ENCODE assay signal across 8 cellular contexts in genomic region chr16:67191995-67192681, GRCh38. TPM values are rescaled to one million over a fixed set of nuclear protein-coding genes. Genes with fewer than 3 reads are reported as not detected.
A peak's percentile ranks its signal among the peaks of the same experiment; 100 is the strongest.
DNase-seq lines count a peak whose midpoint lies in the region; TF ChIP-seq lines count a peak whose summit lies in the region.

E2F4 (plus strand) TSS chr16:67192155; CDS start chr16:67192228, 73 bp downstream.

- DNase-seq in GM04504 (ENCODE audit: low read depth) (peak; percentile 84), NAMALWA (ENCODE audit: low spot score) (peak; percentile 93), SKM-1 treated with dmso at 0.1 percent for 144 hours (lab: John Stamatoyannopoulos, UW; ENCODE audit: unreplicated experiment) (peak; percentile 92), glutamatergic neuron (peak; percentile 91), ovary (peak; percentile 83 to 92 (median 88))

- H3K27ac ChIP-seq in HEK293 (ENCODE audit: extremely low read depth, low read depth, low read length): peak within 1 kb of the TSS; percentile 61
- peak within 1 kb of the TSS; percentile 1 to 55 for H3K27ac ChIP-seq in ovary
- H3K27ac ChIP-seq in thymus (ENCODE audit: low read depth): peak within 1 kb of the TSS; percentile 64

- H3K36me3 Mint-ChIP-seq in activated naive CD8-positive, alpha-beta T cell: no peaks in the 10 kb centered on the region
- H3K36me3 Mint-ChIP-seq in glutamatergic neuron (ENCODE audit: unreplicated experiment): no peaks in the 10 kb centered on the region

- peak; percentile 70 for TF ChIP-seq POLR2A in ovary (IDR thresholded peaks at IDR 0.05)

- H3K9me3 ChIP-seq in HEK293 (ENCODE audit: control insufficient read depth, insufficient read depth, low read depth, low read length): no peaks in the 10 kb centered on the region
- no peaks in the 10 kb centered on the region for H3K9me3 ChIP-seq in ovary
- H3K9me3 ChIP-seq in thymus (ENCODE audit: control insufficient read depth): no peaks in the 10 kb centered on the region

- H3K4me1 Mint-ChIP-seq in activated naive CD8-positive, alpha-beta T cell (ENCODE audit: low read depth): peaks cover 34% of the 10 kb centered on the region
- H3K4me1 Mint-ChIP-seq in glutamatergic neuron (ENCODE audit: low read depth, unreplicated experiment): peaks cover 13% of the 10 kb centered on the region

- peaks cover 7% of the 10 kb centered on the region for H3K4me1 ChIP-seq in HEK293 (ENCODE audit: control insufficient read depth, insufficient read depth, low read length)
- H3K4me1 ChIP-seq in ovary (ENCODE audit: insufficient read depth): peaks cover 10% of the 10 kb centered on the region
- H3K4me1 ChIP-seq in thymus (ENCODE audit: control insufficient read depth, insufficient read depth, low read length): peaks cover 19% of the 10 kb centered on the region

- peaks cover 1% of the 10 kb centered on the region for H3K27me3 Mint-ChIP-seq in activated naive CD8-positive, alpha-beta T cell
- H3K27me3 Mint-ChIP-seq in glutamatergic neuron (ENCODE audit: unreplicated experiment): peaks cover 8% of the 10 kb centered on the region

- CTCF ChIA-PET in HEK293 (lab: Yijun Ruan, JAX): interaction anchor here (0.7 to 1.6 kb wide), 4 partner anchors 29 to 214 kb away, joined by 3 to 6 read pairs (median 4); no protein-coding TSS in a partner anchor

- peak within 1 kb of the TSS; percentile 94 for H3K4me3 Mint-ChIP-seq in activated naive CD8-positive, alpha-beta T cell
- peak within 1 kb of the TSS; percentile 94 for H3K4me3 Mint-ChIP-seq in glutamatergic neuron (ENCODE audit: unreplicated experiment)

- POLR2A ChIA-PET in HEK293 (lab: Yijun Ruan, JAX): interaction anchor here (0.8 to 1.7 kb wide), 6 partner anchors 9 to 173 kb away, joined by 3 to 6 read pairs (median 4); partner anchors contain the start of genes MATCAP1 and TMEM208

- H3K4me3 ChIP-seq in HEK293 (ENCODE audit: low read depth, low read length) (peak within 1 kb of the TSS; percentile 81), ovary (peak within 1 kb of the TSS; percentile 92), thymus (ENCODE audit: low read length) (peak within 1 kb of the TSS; percentile 89)

- intact Hi-C loops in ovary (cut with DNase I): no loop called here

- TF ChIP-seq CTCF in HEK293 (tag by site-specific recombination; IDR thresholded peaks at IDR 0.05) (no peak), glutamatergic neuron (IDR thresholded peaks at IDR 0.05; ENCODE audit: partially characterized antibody, unreplicated experiment) (no peak), ovary (IDR thresholded peaks at IDR 0.05) (no peak)

- H3K27me3 ChIP-seq in ovary (no peaks in the 10 kb centered on the region), thymus (ENCODE audit: control insufficient read depth, insufficient read depth) (no peaks in the 10 kb centered on the region)

- H3K9me3 Mint-ChIP-seq in activated naive CD8-positive, alpha-beta T cell (ENCODE audit: low read depth): no peaks in the 10 kb centered on the region
- peaks cover 17% of the 10 kb centered on the region for H3K9me3 Mint-ChIP-seq in glutamatergic neuron (ENCODE audit: unreplicated experiment)

- peak within 1 kb of the TSS; percentile 72 for H3K27ac Mint-ChIP-seq in activated naive CD8-positive, alpha-beta T cell
- peak within 1 kb of the TSS; percentile 84 for H3K27ac Mint-ChIP-seq in glutamatergic neuron (ENCODE audit: unreplicated experiment)

- TF ChIP-seq EP300 in ovary (IDR thresholded peaks at IDR 0.05): no peak

- 0 to 1% (median 0%) methylated on average over 46 to 54 of the region's 54 CpGs for WGBS in ovary, 3 donors
- under 1% methylated on average over 54 of the region's 54 CpGs for WGBS in thymus

- H3K36me3 ChIP-seq in HEK293 (ENCODE audit: control insufficient read depth in 2 of 2, insufficient read depth in 1 of 2, low read length in 2 of 2) (peaks cover 7 to 44% of the 10 kb centered on the region in 2 experiments; a peak in 2 of 3 replicates), ovary (no peaks in the 10 kb centered on the region), thymus (ENCODE audit: control insufficient read depth, insufficient read depth) (peaks cover 29% of the 10 kb centered on the region)

TF ChIP-seq in HEK293, 187 proteins besides CTCF, POLR2A, EP300 and RAD21 (continues in another document):
- TF ChIP-seq ZEB2 (tag by site-specific recombination; IDR thresholded peaks at IDR 0.05) (peak; percentile 44; the same call in 1 of the 2 replicates), ZXDB (tag by site-specific recombination; IDR thresholded peaks at IDR 0.05) (0 out of 2 replicates have a peak, but pooled peaks have one; percentile 34), ZNF398 (tag by site-specific recombination; IDR thresholded peaks at IDR 0.05) (no peak), HOXA7 (CRISPR knock-in tag; IDR thresholded peaks at IDR 0.05; ENCODE audit: borderline replicate concordance) (0 out of 2 replicates have a peak, but pooled peaks have one; percentile 14), ZNF10 (tag by site-specific recombination; IDR thresholded peaks at IDR 0.05) (no peak), SCRT2 (tag by site-specific recombination; IDR thresholded peaks at IDR 0.05) (no peak), ZNF223 (tag by site-specific recombination; IDR thresholded peaks at IDR 0.05) (no peak), ZNF302 (tag by site-specific recombination; IDR thresholded peaks at IDR 0.05; ENCODE audit: low read depth) (no peak), ZNF324 (tag by site-specific recombination; IDR thresholded peaks at IDR 0.05) (no peak), ZBTB10 (tag by site-specific recombination; IDR thresholded peaks at IDR 0.05) (no peak), YY1 (tag by site-specific recombination; IDR thresholded peaks at IDR 0.05) (peak; percentile 76), ZBTB44 (tag by site-specific recombination; IDR thresholded peaks at IDR 0.05) (peak; percentile 4; the same call in 1 of the 2 replicates), KLF1 (tag by site-specific recombination; IDR thresholded peaks at IDR 0.05) (no peak), ZNF660 (tag by site-specific recombination; IDR thresholded peaks at IDR 0.05) (peak; percentile 73; the same call in 1 of the 2 replicates), ZNF48 (tag by site-specific recombination; IDR thresholded peaks at IDR 0.05) (no peak), KLF16 (tag by site-specific recombination; IDR thresholded peaks at IDR 0.05) (peak; percentile 57; the same call in 1 of the 2 replicates)

RNA-seq across cellular contexts. Expression of gene E2F4, which starts in this region (rescaled TPM):
- total RNA-seq in glutamatergic neuron (ENCODE audit: unreplicated experiment): 64.3 TPM
- total RNA-seq in ovary: 10 to 100 TPM; 36.0 to 75.7 (median 52.9) TPM
- polyA plus RNA-seq in ovary: 10 to 100 TPM; 17.6 to 36.2 TPM
- 46.9 TPM for polyA plus RNA-seq in thymus

Comparison
In these comparisons a context has a peak if more than half of its experiments do, and no peak if none do; other contexts are left out.
1. Peak in every context shown above with its lines: DNase-seq, H3K4me3 ChIP-seq and H3K27ac ChIP-seq.